In the genomic region with DNA sequence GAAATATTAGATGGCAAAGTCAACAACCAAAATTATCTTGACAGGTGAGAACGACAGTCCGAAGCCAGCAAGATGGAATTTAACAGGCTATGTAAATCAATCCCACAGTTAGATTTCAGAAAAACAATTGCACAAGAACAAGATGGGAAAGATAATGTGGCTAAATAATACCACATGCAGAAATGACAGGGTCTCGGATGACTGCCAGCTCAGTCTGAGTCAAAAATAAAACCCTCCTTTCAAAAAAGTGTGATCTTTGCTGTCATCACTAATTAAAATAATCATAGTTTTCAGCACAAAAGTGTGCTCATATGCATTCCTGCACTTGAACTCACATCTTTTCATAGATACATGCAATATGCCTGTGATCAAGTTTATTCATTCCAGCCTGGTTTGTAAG, we compare ENCODE assay signal across 32 cellular contexts. TPM values are rescaled to one million over a fixed set of nuclear protein-coding genes. Genes with fewer than 3 reads are reported as not detected.
"Had no signal": no experiment of that assay in that cellular context is flagged by ENCODE, and none has a peak within 500 bp of the region (broad histone marks: within the 10 kb centered on the region; RNA-seq: fewer than 3 reads in every experiment).

No MANE protein-coding gene starts in this region.

- H3K9me3 Mint-ChIP-seq: activated naive CD8-positive, alpha-beta T cell treated with anti-CD3 and anti-CD28 coated beads, Interleukin-2, amount 10 ng/mL, durations not matched to agents 7 days and 5 days; effector memory CD8-positive, alpha-beta T cell; neural crest cell had no signal

- H3K27me3 ChIP-seq: hepatocyte, left lung, stomach, tibial nerve had no signal

- H3K27ac ChIP-seq: colonic mucosa, dorsolateral prefrontal cortex, hepatocyte, left lung, stomach, suprapubic skin, tibial nerve had no signal

- H3K36me3 Mint-ChIP-seq: activated naive CD8-positive, alpha-beta T cell treated with anti-CD3 and anti-CD28 coated beads, Interleukin-2, amount 10 ng/mL, durations not matched to agents 7 days and 5 days; immature natural killer cell; naive thymus-derived CD4-positive, alpha-beta T cell; stimulated activated memory B cell treated with anti-CD40 and anti-IgM and Interleukin-4, amounts not matched to agents 10 μg/mL and 1 μg/mL and 100 μg/mL, for 72 hours had no signal

- H3K36me3 ChIP-seq: colonic mucosa, left lung, stomach, suprapubic skin, tibial nerve had no signal

- H3K9me3 ChIP-seq: colonic mucosa, left lung, stomach, suprapubic skin, tibial nerve had no signal

- DNase-seq: activated B cell treated with CpG ODN at 0.5 μM for 24 hours; activated CD4-positive, alpha-beta T cell treated with anti-CD3 and anti-CD28 coated beads for 36 hours; activated CD4-positive, alpha-beta T cell treated with anti-CD3 and anti-CD28 coated beads, Interleukin-2, amount 50 U/mL, for 4 hours; activated CD8-positive, alpha-beta memory T cell treated with anti-CD3 and anti-CD28 coated beads for 24 hours; activated CD8-positive, alpha-beta memory T cell treated with anti-CD3 and anti-CD28 coated beads, Interleukin-2, amount 50 U/mL, for 4 hours; activated naive CD4-positive, alpha-beta T cell treated with Interleukin-2 at 50 U/mL for 16 hours; activated naive CD8-positive, alpha-beta T cell treated with anti-CD3 and anti-CD28 coated beads, Interleukin-2, amount 10 ng/mL, durations not matched to agents 7 days and 5 days; activated T-cell treated with anti-CD3 and anti-CD28 coated beads, Interleukin-2, amount 50 U/mL, for 48 hours; amygdala; colonic mucosa; dorsolateral prefrontal cortex; effector memory CD8-positive, alpha-beta T cell; foreskin melanocyte; immature natural killer cell; kidney glomerular epithelial cell; left lung; naive thymus-derived CD4-positive, alpha-beta T cell; occipital lobe; stimulated activated CD4-positive, alpha-beta T cell treated with anti-CD3 and anti-CD28 coated beads, Interleukin-15, amount 100 ng/mL, for 24 hours; stomach; T-helper 9 cell had no signal

- ATAC-seq: activated CD4-positive, alpha-beta T cell treated with anti-CD3 and anti-CD28 coated beads for 36 hours; effector memory CD8-positive, alpha-beta T cell; esophagus mucosa; left lung; naive thymus-derived CD4-positive, alpha-beta T cell; sciatic nerve; stimulated activated memory B cell treated with anti-CD40 and anti-IgM and Interleukin-4, amounts not matched to agents 10 μg/mL and 1 μg/mL and 100 μg/mL, for 72 hours had no signal

- H3K4me3 Mint-ChIP-seq: activated B cell treated with CpG ODN at 0.5 μM for 24 hours; activated CD4-positive, alpha-beta T cell treated with anti-CD3 and anti-CD28 coated beads for 36 hours; activated naive CD8-positive, alpha-beta T cell treated with anti-CD3 and anti-CD28 coated beads, Interleukin-2, amount 10 ng/mL, durations not matched to agents 7 days and 5 days; effector memory CD8-positive, alpha-beta T cell; immature natural killer cell; naive thymus-derived CD4-positive, alpha-beta T cell; neural crest cell; stimulated activated memory B cell treated with anti-CD40 and anti-IgM and Interleukin-4, amounts not matched to agents 10 μg/mL and 1 μg/mL and 100 μg/mL, for 72 hours had no signal

- H3K27ac Mint-ChIP-seq: activated B cell treated with CpG ODN at 0.5 μM for 24 hours; activated CD4-positive, alpha-beta T cell treated with anti-CD3 and anti-CD28 coated beads for 36 hours; activated naive CD8-positive, alpha-beta T cell treated with anti-CD3 and anti-CD28 coated beads, Interleukin-2, amount 10 ng/mL, durations not matched to agents 7 days and 5 days; effector memory CD8-positive, alpha-beta T cell; immature natural killer cell; naive thymus-derived CD4-positive, alpha-beta T cell; stimulated activated memory B cell treated with anti-CD40 and anti-IgM and Interleukin-4, amounts not matched to agents 10 μg/mL and 1 μg/mL and 100 μg/mL, for 72 hours had no signal

- H3K4me3 ChIP-seq: colonic mucosa, dorsolateral prefrontal cortex, hepatocyte, left lung, lung, smooth muscle cell, stomach, suprapubic skin, tibial nerve had no signal

- H3K4me1 Mint-ChIP-seq: activated B cell treated with CpG ODN at 0.5 μM for 24 hours; activated CD4-positive, alpha-beta T cell treated with anti-CD3 and anti-CD28 coated beads for 36 hours; activated naive CD8-positive, alpha-beta T cell treated with anti-CD3 and anti-CD28 coated beads, Interleukin-2, amount 10 ng/mL, durations not matched to agents 7 days and 5 days; immature natural killer cell; stimulated activated memory B cell treated with anti-CD40 and anti-IgM and Interleukin-4, amounts not matched to agents 10 μg/mL and 1 μg/mL and 100 μg/mL, for 72 hours had no signal

- H3K4me1 ChIP-seq: colonic mucosa had no signal

RNA-seq across cellular contexts. Expression of gene FOXQ1, which starts 25.9 kb away (rescaled TPM):
- total RNA-seq: activated B cell treated with CpG ODN at 0.5 μM for 24 hours; activated CD4-positive, alpha-beta T cell treated with anti-CD3 and anti-CD28 coated beads for 36 hours; activated naive CD8-positive, alpha-beta T cell treated with anti-CD3 and anti-CD28 coated beads, Interleukin-2, amount 10 ng/mL, durations not matched to agents 7 days and 5 days; endothelial cell of umbilical vein; naive thymus-derived CD4-positive, alpha-beta T cell; neural crest cell had no signal
- polyA plus RNA-seq: endothelial cell of umbilical vein; immature natural killer cell; naive thymus-derived CD4-positive, alpha-beta T cell had no signal

RNA-seq across cellular contexts. Expression of gene FOXF2, which starts 51.6 kb away (rescaled TPM):
- total RNA-seq: activated B cell treated with CpG ODN at 0.5 μM for 24 hours; activated CD4-positive, alpha-beta T cell treated with anti-CD3 and anti-CD28 coated beads for 36 hours; activated naive CD8-positive, alpha-beta T cell treated with anti-CD3 and anti-CD28 coated beads, Interleukin-2, amount 10 ng/mL, durations not matched to agents 7 days and 5 days; bronchial epithelial cell; endothelial cell of umbilical vein; naive thymus-derived CD4-positive, alpha-beta T cell; neural crest cell had no signal
- polyA plus RNA-seq: endothelial cell of umbilical vein; immature natural killer cell; naive thymus-derived CD4-positive, alpha-beta T cell had no signal
